In the genomic region with DNA sequence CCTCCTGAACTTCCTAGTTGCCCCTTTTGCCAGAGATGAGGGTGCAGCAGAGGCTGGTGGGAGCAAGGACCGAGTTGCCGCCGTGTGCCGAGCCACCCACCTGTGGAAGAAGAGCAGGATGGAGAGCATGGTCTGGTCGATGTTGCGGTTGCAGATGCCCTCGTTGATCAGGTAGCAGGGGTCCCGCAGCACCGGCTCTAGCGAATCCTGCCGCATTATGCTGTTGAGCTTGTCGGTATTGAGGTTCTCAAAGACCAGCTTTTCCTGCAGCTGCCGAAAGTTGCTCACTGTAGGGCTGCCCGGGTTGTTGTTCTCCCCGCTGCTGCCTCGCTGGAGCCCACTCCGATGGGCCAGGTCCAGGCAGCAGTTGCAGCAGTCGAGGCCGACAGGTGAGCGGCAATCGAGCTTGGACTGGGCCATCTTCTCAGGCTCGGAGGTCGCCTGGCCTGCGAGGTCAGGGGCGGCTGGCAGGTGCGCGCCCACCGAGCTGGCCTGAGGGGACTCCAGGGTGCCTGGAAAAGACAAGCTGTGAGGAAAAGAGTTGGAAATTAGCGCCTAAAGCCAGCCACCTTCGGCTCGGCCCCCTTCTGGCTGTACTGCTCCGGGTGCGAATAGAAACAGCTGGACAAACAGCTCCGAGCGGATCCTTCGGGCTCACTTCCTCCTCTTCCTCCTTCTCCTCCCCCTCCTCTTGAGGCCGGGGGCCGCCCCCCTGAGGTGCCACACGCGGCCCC, we compare ENCODE assay signal across 9 cellular contexts. TPM values are rescaled to one million over a fixed set of nuclear protein-coding genes. Genes with fewer than 3 reads are reported as not detected.
DNase-seq lines count a peak whose midpoint lies in the region; ATAC-seq and FAIRE-seq lines count a peak whose summit lies in the region.
"Had no signal": no experiment of that assay in that cellular context is flagged by ENCODE, and none has a peak within 500 bp of the region (broad histone marks: within the 10 kb centered on the region; RNA-seq: fewer than 3 reads in every experiment).

No MANE protein-coding gene starts in this region.

- DNase-seq in activated T-cell treated with anti-CD3 and anti-CD28 coated beads, Interleukin-2, amount 50 U/mL, for 4 hours, result no peak
- DNase-seq in right cardiac atrium, result peak in 1 of 3 donors; percentile 64
- peak; percentile 3 for DNase-seq in small intestine
- DNase-seq in DMS79 treated with DMSO at 0.1 percent for 48 hours (lab: John Stamatoyannopoulos, UW), result no peak
- no peak for DNase-seq in T-helper 9 cell
- no peak for DNase-seq in stimulated activated naive CD4-positive, alpha-beta T cell treated with Interleukin-2 at 50 U/mL for 16 hours (lab: John Stamatoyannopoulos, UW)

- 19% methylated on average over 40 of the region's 40 CpGs for WGBS in right cardiac atrium
- 10 to 41% (median 12%) methylated on average over 15 to 40 of the region's 40 CpGs for WGBS in small intestine, 3 donors

- no peaks in the 10 kb centered on the region for H3K27me3 ChIP-seq in right cardiac atrium (ENCODE audit: control insufficient read depth, insufficient read depth)
- H3K27me3 ChIP-seq in small intestine (ENCODE audit: control insufficient read depth in 2 of 2, insufficient read depth in 2 of 2, low read length in 2 of 2), result no peaks in the 10 kb centered on the region

- H3K9me3 ChIP-seq in right cardiac atrium (ENCODE audit: control insufficient read depth, low read length), result no peaks in the 10 kb centered on the region
- H3K9me3 ChIP-seq in small intestine (ENCODE audit: control insufficient read depth, low read depth), result no peaks in the 10 kb centered on the region

- H3K4me3 ChIP-seq in right cardiac atrium (ENCODE audit: low read length) (peak overlapping the region; percentile 60), small intestine (ENCODE audit: low read depth in 1 of 2, low read length in 2 of 2) (peak overlapping the region; percentile 40 to 61)

- no peaks in the 10 kb centered on the region for H3K4me1 ChIP-seq in right cardiac atrium (ENCODE audit: control insufficient read depth, insufficient read depth, low read length)
- H3K4me1 ChIP-seq in small intestine (ENCODE audit: control insufficient read depth in 2 of 2, insufficient read depth in 1 of 2, low read depth in 1 of 2, low read length in 1 of 2), result no peaks in the 10 kb centered on the region

- H3K36me3 ChIP-seq in small intestine (ENCODE audit: control insufficient read depth in 2 of 2, insufficient read depth in 2 of 2, low read length in 2 of 2), result no peaks in the 10 kb centered on the region

- H3K4me3 Mint-ChIP-seq in activated T-cell treated with anti-CD3 and anti-CD28 coated beads, Interleukin-2, amount 50 U/mL, for 4 hours, result peak overlapping the region; percentile 88

- no peaks in the 10 kb centered on the region for H3K9me3 Mint-ChIP-seq in activated T-cell treated with anti-CD3 and anti-CD28 coated beads, Interleukin-2, amount 50 U/mL, for 4 hours

- H3K27me3 Mint-ChIP-seq in activated T-cell treated with anti-CD3 and anti-CD28 coated beads, Interleukin-2, amount 50 U/mL, for 4 hours (ENCODE audit: low read depth), result no peaks in the 10 kb centered on the region

- H3K27ac ChIP-seq in right cardiac atrium (ENCODE audit: low read length) (peak overlapping the region; percentile 80), small intestine (ENCODE audit: low read depth in 1 of 2, low read length in 1 of 2) (peak overlapping the region; percentile 34 to 66)

- peak; percentile 10 for ATAC-seq in GM18508 (IDR thresholded peaks at IDR 0.05; ENCODE audit: insufficient read depth, unreplicated experiment)
- peak; percentile 8 for ATAC-seq in HG02973 (IDR thresholded peaks at IDR 0.05; ENCODE audit: unreplicated experiment)
- no peak for ATAC-seq in activated T-cell treated with anti-CD3 and anti-CD28 coated beads, Interleukin-2, amount 50 U/mL, for 4 hours
- peak; percentile 12 to 17 for ATAC-seq in right cardiac atrium

- FAIRE-seq in small intestine (lab: Jason Lieb, UNC), result no peak

- intact Hi-C loops in right cardiac atrium (cut with DNase I), result loop anchor here (5.0 kb wide), 6 partner anchors 53 to 118 kb away; no protein-coding TSS in a partner anchor

- no peaks in the 10 kb centered on the region for H3K36me3 Mint-ChIP-seq in activated T-cell treated with anti-CD3 and anti-CD28 coated beads, Interleukin-2, amount 50 U/mL, for 4 hours (ENCODE audit: insufficient read depth)

- H3K4me1 Mint-ChIP-seq in activated T-cell treated with anti-CD3 and anti-CD28 coated beads, Interleukin-2, amount 50 U/mL, for 4 hours (ENCODE audit: low read depth), result peaks cover 16% of the 10 kb centered on the region

RNA-seq across cellular contexts. Expression of a gene that starts 0.4 kb away (rescaled TPM):
- 10 to 100 TPM; 14.1 to 21.6 (median 18.5) TPM for total RNA-seq in activated T-cell treated with anti-CD3 and anti-CD28 coated beads, Interleukin-2, amount 50 U/mL, for 4 hours
- 100 to 1,000 TPM in 1 of 4 donors, 10 to 100 TPM in 3; 52.6 to 129 (median 71.0) TPM for total RNA-seq in right cardiac atrium
- polyA plus RNA-seq in right cardiac atrium (104 TPM), small intestine (100 to 1,000 TPM; 117 to 244 (median 123) TPM)

RNA-seq across cellular contexts. Expression of a gene that starts 2.4 kb away (rescaled TPM):
- not detected for total RNA-seq in activated T-cell treated with anti-CD3 and anti-CD28 coated beads, Interleukin-2, amount 50 U/mL, for 4 hours
- total RNA-seq in right cardiac atrium, result not detected
- polyA plus RNA-seq in right cardiac atrium (not detected), small intestine (under 1 TPM in 1 of 3 donors, not detected in 2; 0.10 TPM)
- total RNA-seq: NCI-H460 had no signal

RNA-seq across cellular contexts. Expression of a gene that starts 50.5 kb away (rescaled TPM):
- 10 to 100 TPM; 10.8 to 16.4 (median 14.3) TPM for total RNA-seq in activated T-cell treated with anti-CD3 and anti-CD28 coated beads, Interleukin-2, amount 50 U/mL, for 4 hours
- 1 to 10 TPM; 5.0 to 6.4 (median 5.9) TPM for total RNA-seq in right cardiac atrium
- polyA plus RNA-seq in right cardiac atrium, result 0.79 TPM
- 1 to 10 TPM in 1 of 3 donors, under 1 TPM in 2; 0.67 to 2.4 (median 0.81) TPM for polyA plus RNA-seq in small intestine

Comparison
In these comparisons a context has a peak if more than half of its experiments do, and no peak if none do; other contexts are left out.
1. ATAC-seq: peak in GM18508 (single experiment), HG02973 (single experiment) and right cardiac atrium (2 of 2); none in activated T-cell treated with anti-CD3 and anti-CD28 coated beads, Interleukin-2, amount 50 U/mL, for 4 hours (0 of 2).